ENCODE assay signal across 1 cellular context in genomic region chr20:52585333-52585732, GRCh38.
TF ChIP-seq lines count a peak whose summit lies in the region.

No MANE protein-coding gene starts in this region.

TF ChIP-seq in HepG2, 621 proteins besides CTCF, POLR2A, EP300 and RAD21 (continued from another document):
- no peak for TF ChIP-seq ZBTB40 (IDR thresholded peaks at IDR 0.05)
- TF ChIP-seq ZBTB40 (CRISPR knock-in tag; IDR thresholded peaks at IDR 0.05): peak; percentile 83
- no peak for TF ChIP-seq ZNF564 (CRISPR knock-in tag; IDR thresholded peaks at IDR 0.05)
- TF ChIP-seq, protein P1, sequence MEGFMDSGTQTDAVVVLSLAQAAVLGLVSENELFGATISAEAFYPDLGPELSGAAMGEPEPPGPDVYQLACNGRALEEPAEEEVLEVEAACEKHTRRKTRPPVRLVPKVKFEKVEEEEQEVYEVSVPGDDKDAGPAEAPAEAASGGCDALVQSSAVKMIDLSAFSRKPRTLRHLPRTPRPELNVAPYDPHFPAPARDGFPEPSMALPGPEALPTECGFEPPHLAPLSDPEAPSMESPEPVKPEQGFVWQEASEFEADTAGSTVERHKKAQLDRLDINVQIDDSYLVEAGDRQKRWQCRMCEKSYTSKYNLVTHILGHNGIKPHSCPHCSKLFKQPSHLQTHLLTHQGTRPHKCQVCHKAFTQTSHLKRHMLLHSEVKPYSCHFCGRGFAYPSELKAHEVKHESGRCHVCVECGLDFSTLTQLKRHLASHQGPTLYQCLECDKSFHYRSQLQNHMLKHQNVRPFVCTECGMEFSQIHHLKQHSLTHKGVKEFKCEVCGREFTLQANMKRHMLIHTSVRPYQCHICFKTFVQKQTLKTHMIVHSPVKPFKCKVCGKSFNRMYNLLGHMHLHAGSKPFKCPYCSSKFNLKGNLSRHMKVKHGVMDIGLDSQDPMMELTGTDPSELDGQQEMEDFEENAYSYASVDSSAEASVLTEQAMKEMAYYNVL (CRISPR knock-in tag; IDR thresholded peaks at IDR 0.05; ENCODE audit: borderline replicate concordance): no peak
- no peak for TF ChIP-seq LRRFIP1 (CRISPR knock-in tag; conservative IDR thresholded peaks at IDR 0.05)
